Comparison of ENCODE assay signal across 1 cellular context in the genomic region with DNA sequence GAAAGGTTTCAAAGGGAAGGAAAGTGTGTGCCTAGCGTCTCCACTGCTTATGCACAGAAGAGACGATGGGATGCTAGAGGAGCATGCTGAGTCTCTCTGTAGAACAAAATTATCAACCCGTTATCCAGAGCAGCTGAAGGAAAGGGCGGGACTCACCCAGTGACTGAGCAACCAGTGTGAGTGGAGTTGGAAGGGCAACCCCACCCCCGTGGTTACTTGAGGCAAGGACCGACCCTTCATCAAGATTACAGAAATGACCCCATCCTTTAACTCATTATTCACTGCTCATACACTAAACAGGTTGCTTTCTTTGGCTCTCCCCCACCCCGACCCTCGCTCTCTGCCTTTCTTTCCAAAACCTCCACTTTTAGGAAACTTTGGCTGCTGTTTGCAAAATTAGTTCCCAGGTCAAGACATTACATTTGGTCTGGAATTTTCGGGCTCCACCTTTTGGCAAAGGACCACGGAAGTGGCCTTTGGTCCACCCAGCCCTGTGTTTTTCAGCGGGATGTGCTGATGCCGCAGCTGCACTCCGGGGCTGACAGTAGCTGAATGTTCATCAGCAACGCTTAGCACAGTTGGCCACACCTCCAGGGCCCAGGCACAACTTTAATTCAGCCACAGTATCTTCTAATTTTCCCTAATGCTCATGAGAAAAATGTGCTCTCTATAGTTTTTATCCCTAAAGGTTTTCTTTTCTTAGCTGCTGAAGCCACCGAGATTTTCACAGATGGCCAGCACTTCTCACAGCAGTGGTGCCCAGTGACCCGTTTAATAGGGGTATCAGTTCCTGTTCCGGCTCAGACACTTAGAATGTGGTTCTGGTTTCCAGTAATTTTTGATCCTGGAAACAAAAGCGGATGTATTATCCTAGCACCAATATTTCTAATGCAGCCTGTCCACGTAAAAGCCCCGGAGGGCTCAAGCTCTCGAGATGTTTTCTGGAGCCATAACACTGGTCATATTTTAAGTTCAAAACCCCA.
TF ChIP-seq lines count a peak whose summit lies in the region.

No MANE protein-coding gene starts in this region.

TF ChIP-seq in GM12878, 131 proteins besides CTCF, POLR2A, EP300 and RAD21 (continued from another document):
- TF ChIP-seq RUNX3 (IDR thresholded peaks at IDR 0.05; ENCODE audit: low read length) = peak; percentile 38
- 0 out of 2 replicates have a peak, but pooled peaks have one; percentile 47 for TF ChIP-seq TCF12 (IDR thresholded peaks at IDR 0.05; ENCODE audit: low read depth, low read length)
- no peak for TF ChIP-seq NRF1 (conservative IDR thresholded peaks at IDR 0.05; ENCODE audit: low read depth, low read length)
- TF ChIP-seq REST (IDR thresholded peaks at IDR 0.05; ENCODE audit: low read depth, low read length) = no peak
- TF ChIP-seq LARP7 (IDR thresholded peaks at IDR 0.05) = no peak
- no peak for TF ChIP-seq SUZ12 (IDR thresholded peaks at IDR 0.05; ENCODE audit: unreplicated experiment)
- no peak for TF ChIP-seq ASH2L (IDR thresholded peaks at IDR 0.05; ENCODE audit: borderline replicate concordance, low read depth)
- no peak for TF ChIP-seq MXI1 (IDR thresholded peaks at IDR 0.05; ENCODE audit: low read depth, low read length)
TF ChIP-seq in GM12878: peak in this region for 8.
